In the genomic region with DNA sequence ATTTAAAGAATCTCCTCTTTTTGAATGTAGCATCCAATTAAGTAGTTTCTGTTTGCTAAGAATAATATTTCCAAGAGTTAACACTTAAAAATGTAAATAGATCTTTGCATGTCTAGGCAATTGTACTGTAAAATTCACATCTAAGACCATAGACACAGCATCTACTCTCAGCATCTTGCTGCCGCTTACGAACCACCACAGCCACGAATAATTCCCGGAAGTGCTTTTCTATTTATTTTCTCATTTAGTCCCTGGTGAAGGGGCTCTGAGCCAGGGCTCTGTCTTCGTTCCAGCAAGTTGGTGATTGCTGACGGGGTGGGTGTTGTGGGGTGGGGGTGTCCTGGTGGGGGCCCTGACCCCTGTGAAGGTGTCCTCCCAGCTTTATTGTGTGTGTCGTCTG, we compare ENCODE assay signal across 12 cellular contexts.
A peak's percentile ranks its signal among the peaks of the same experiment; 100 is the strongest.
DNase-seq lines count a peak whose midpoint lies in the region; ATAC-seq and TF ChIP-seq lines count a peak whose summit lies in the region.
"Had no signal": no experiment of that assay in that cellular context is flagged by ENCODE, and none has a peak within 500 bp of the region (broad histone marks: within the 10 kb centered on the region; RNA-seq: fewer than 3 reads in every experiment).

No MANE protein-coding gene starts in this region.

- no peaks in the 10 kb centered on the region for H3K9me2 ChIP-seq in MM.1S (replicated peaks; ENCODE audit: insufficient read depth, low read length)

- H3K36me3 Mint-ChIP-seq in nephron progenitor cell (ENCODE audit: low read depth): no peaks in the 10 kb centered on the region

- H3K9ac ChIP-seq in MM.1S (ENCODE audit: low read length): no peak overlapping the region

- H3K27me3 Mint-ChIP-seq in nephron progenitor cell (ENCODE audit: low read depth, poor library complexity): peaks cover 81% of the 10 kb centered on the region

- no peaks in the 10 kb centered on the region for H3K9me3 Mint-ChIP-seq in nephron progenitor cell

- TF ChIP-seq CTCF in MM.1S (IDR thresholded peaks at IDR 0.05; ENCODE audit: low read length): no peak
- no peak for TF ChIP-seq CTCF in choroid plexus epithelial cell (conservative IDR thresholded peaks at IDR 0.05; ENCODE audit: low read depth, low read length)
- TF ChIP-seq CTCF in nephron progenitor cell (IDR thresholded peaks at IDR 0.05): no peak

- no peaks in the 10 kb centered on the region for H3K36me3 ChIP-seq in MM.1S (replicated peaks; ENCODE audit: insufficient read depth, low read length)
- H3K36me3 ChIP-seq: MG63, uterus had no signal

- H3K27ac ChIP-seq in MM.1S (ENCODE audit: low read length): no peak overlapping the region
- H3K27ac ChIP-seq: uterus had no signal

- H3K27ac Mint-ChIP-seq in nephron progenitor cell: no peak overlapping the region

- H4K20me1 ChIP-seq in MM.1S (ENCODE audit: insufficient read depth, low read length): no peaks in the 10 kb centered on the region

- DNase-seq in DMS153 (lab: John Stamatoyannopoulos, UW): peak; percentile 4
- DNase-seq in MM.1S: no peak
- DNase-seq in choroid plexus epithelial cell (ENCODE audit: low read depth): peak; percentile 9
- DNase-seq in nephron progenitor cell: no peak
- DNase-seq in NCI-H2107 (lab: John Stamatoyannopoulos, UW): no peak
- DNase-seq: activated effector memory CD4-positive, alpha-beta T cell treated with anti-CD3 and anti-CD28 coated beads, Interleukin-2, amount 50 U/mL, for 16 hours; erythroblast; MG63; NCI-H774; uterus had no signal

- peak overlapping the region; percentile 77 for H3K4me3 Mint-ChIP-seq in nephron progenitor cell

- no peaks in the 10 kb centered on the region for H3F3A ChIP-seq in MM.1S (ENCODE audit: insufficient read depth, low read length)

- H3K4me1 Mint-ChIP-seq in nephron progenitor cell: peaks cover 25% of the 10 kb centered on the region

- no peaks in the 10 kb centered on the region for H3K79me2 ChIP-seq in MM.1S (ENCODE audit: low read length)

- H3K4me3 ChIP-seq in MM.1S (ENCODE audit: low read length): no peak overlapping the region
- H3K4me3 ChIP-seq in choroid plexus epithelial cell (ENCODE audit: low read depth, low read length): no peak overlapping the region
- H3K4me3 ChIP-seq: MG63 had no signal

- H2AFZ ChIP-seq in MM.1S (ENCODE audit: low read length): no peak overlapping the region

- peak overlapping the region; percentile 27 for H3K4me2 ChIP-seq in MM.1S (ENCODE audit: low read depth, low read length)

- H3K27me3 ChIP-seq in MM.1S (replicated peaks; ENCODE audit: insufficient read depth, low read length): peaks cover 48% of the 10 kb centered on the region

- no peaks in the 10 kb centered on the region for H3K9me3 ChIP-seq in MM.1S (replicated peaks; ENCODE audit: insufficient read depth, low read length)
- H3K9me3 ChIP-seq: MG63, uterus had no signal

- no peaks in the 10 kb centered on the region for H3K4me1 ChIP-seq in MM.1S (ENCODE audit: low read length)

- ATAC-seq in HG03025 (IDR thresholded peaks at IDR 0.05; ENCODE audit: low FRiP score, unreplicated experiment) (no peak), HG03439 (IDR thresholded peaks at IDR 0.05; ENCODE audit: unreplicated experiment) (no peak)

Comparison
In these comparisons a context has a peak if more than half of its experiments do, and no peak if none do; other contexts are left out.
1. DNase-seq: peak in DMS153 (single experiment) and choroid plexus epithelial cell (single experiment); none in MM.1S (single experiment), nephron progenitor cell (single experiment) and NCI-H2107 (single experiment).